In the genomic region with DNA sequence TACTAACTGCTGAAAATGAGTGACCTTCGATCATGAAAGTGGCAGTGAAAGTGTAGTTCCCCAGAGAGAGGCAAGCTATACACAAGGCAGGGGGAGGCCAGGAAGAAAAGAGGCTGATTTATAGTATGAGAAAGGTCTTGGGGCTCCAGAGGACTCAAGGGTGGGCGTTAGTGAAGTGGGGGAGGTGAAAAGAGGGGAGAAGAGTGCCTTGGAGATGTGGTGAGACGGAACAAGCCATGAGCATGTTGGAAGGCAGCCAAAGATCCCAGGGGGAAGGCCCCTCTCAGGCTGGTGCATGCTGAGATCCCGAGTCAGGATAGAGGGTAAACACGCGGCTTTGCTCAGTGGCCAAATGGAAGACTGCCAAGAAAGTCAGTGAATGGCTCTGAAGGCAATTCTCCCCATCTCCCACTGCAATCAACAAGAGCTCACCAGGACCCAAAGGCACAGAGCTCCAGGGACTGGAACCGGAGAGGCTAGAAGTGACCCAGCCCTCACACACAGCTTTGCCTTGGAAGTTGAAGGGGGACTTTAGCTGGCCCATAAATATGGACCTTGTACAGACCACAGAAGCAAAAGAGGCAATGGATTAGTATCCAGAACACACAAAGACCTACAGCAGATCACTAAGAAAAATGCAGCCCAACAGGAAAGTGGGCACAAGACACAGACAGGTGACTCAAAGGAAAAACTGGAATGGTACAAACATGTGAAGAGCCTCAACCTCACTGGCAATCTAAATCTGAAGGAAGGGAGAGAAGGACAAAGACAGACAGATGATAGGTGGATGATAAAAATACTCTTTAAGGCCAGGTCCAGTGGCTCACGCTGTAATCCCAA, we compare ENCODE assay signal across 9 cellular contexts. TPM values are rescaled to one million over a fixed set of nuclear protein-coding genes. Genes with fewer than 3 reads are reported as not detected.
DNase-seq lines count a peak whose midpoint lies in the region; ATAC-seq, FAIRE-seq and TF ChIP-seq lines count a peak whose summit lies in the region.
"Had no signal": no experiment of that assay in that cellular context is flagged by ENCODE, and none has a peak within 500 bp of the region (broad histone marks: within the 10 kb centered on the region; RNA-seq: fewer than 3 reads in every experiment).

No MANE protein-coding gene starts in this region.

- intact Hi-C loops in posterior cingulate gyrus (cut with DNase I) = no loop called here

- no peaks in the 10 kb centered on the region for H4K20me1 ChIP-seq in astrocyte (ENCODE audit: insufficient read depth, low read length)

- H3K4me1 Mint-ChIP-seq in astrocyte (ENCODE audit: low read depth, unreplicated experiment) = peaks cover 50% of the 10 kb centered on the region

- H2AFZ ChIP-seq in astrocyte (ENCODE audit: low read depth, low read length) = peak overlapping the region; percentile 38

- FAIRE-seq in astrocyte (lab: Jason Lieb, UNC) = no peak

- WGBS in lung, 2 donors = 36 to 66% methylated on average over 8 of the region's 8 CpGs

- H3K36me3 Mint-ChIP-seq in astrocyte (ENCODE audit: low read depth, unreplicated experiment) = no peaks in the 10 kb centered on the region

- no peaks in the 10 kb centered on the region for H3K36me3 ChIP-seq in astrocyte (ENCODE audit: insufficient read depth, low read length)
- H3K36me3 ChIP-seq in lung (ENCODE audit: control insufficient read depth in 2 of 2, insufficient read depth in 2 of 2, low read length in 2 of 2) = no peaks in the 10 kb centered on the region

- H3K4me3 Mint-ChIP-seq in astrocyte (ENCODE audit: unreplicated experiment) = peak overlapping the region; percentile 51

- H3K27me3 ChIP-seq in astrocyte (ENCODE audit: insufficient read depth, low read length) = no peaks in the 10 kb centered on the region
- H3K27me3 ChIP-seq in lung (ENCODE audit: control insufficient read depth, insufficient read depth) = no peaks in the 10 kb centered on the region

- peak overlapping the region; percentile 79 for H3K27ac ChIP-seq in astrocyte (ENCODE audit: low read depth, low read length)
- H3K27ac ChIP-seq in lung (ENCODE audit: low read depth in 1 of 2, low read length in 1 of 2) = peak overlapping the region in 1 of 2 donors; percentile 42

- H3K4me2 ChIP-seq in astrocyte (ENCODE audit: low read length) = peak overlapping the region; percentile 47

- H3K9me3 Mint-ChIP-seq in astrocyte (ENCODE audit: unreplicated experiment) = peaks cover 2% of the 10 kb centered on the region

- no peak for ATAC-seq in lung (ENCODE audit: insufficient read depth, low FRiP score)

- no peak overlapping the region for H3K4me3 ChIP-seq in astrocyte (ENCODE audit: insufficient read depth, low read depth, low read length)
- no peak overlapping the region for H3K4me3 ChIP-seq in lung

- H3K27ac Mint-ChIP-seq in astrocyte (ENCODE audit: unreplicated experiment) = peak overlapping the region; percentile 94

- no peaks in the 10 kb centered on the region for H3K9me3 ChIP-seq in astrocyte (ENCODE audit: insufficient read depth, low read depth, low read length)
- H3K9me3 ChIP-seq in lung (ENCODE audit: control insufficient read depth in 2 of 2, insufficient read depth in 1 of 2, low read length in 1 of 2) = peaks cover 0 to 4% of the 10 kb centered on the region in 2 donors

- H3K4me1 ChIP-seq in astrocyte (ENCODE audit: insufficient read depth, low read length) = peaks cover 33% of the 10 kb centered on the region
- H3K4me1 ChIP-seq in lung (ENCODE audit: control insufficient read depth in 2 of 2, insufficient read depth in 2 of 2, low read length in 2 of 2) = peaks cover 2 to 15% of the 10 kb centered on the region in 2 donors

- no peak for TF ChIP-seq CTCF in astrocyte (IDR thresholded peaks at IDR 0.05; ENCODE audit: insufficient read depth, low read depth, low read length)
- TF ChIP-seq CTCF in lung (IDR thresholded peaks at IDR 0.05; ENCODE audit: control extremely low read depth, extremely low read depth) = no peak

- peak; percentile 77 for DNase-seq in Caki2 (ENCODE audit: low read depth)
- peak; percentile 91 for DNase-seq in NCI-H2029 (lab: John Stamatoyannopoulos, UW)
- DNase-seq in astrocyte (ENCODE audit: low read depth) = peak; percentile 80
- peak; percentile 58 for DNase-seq in lung (ENCODE audit: low spot score)
- no peak for DNase-seq in stimulated activated CD4-positive, alpha-beta T cell treated with anti-CD3 and anti-CD28 coated beads, Interleukin-2, amount 100 ng/mL, for 48 hours
- no peak for DNase-seq in NOMO-1 treated with dmso at 0.1 percent for 144 hours (lab: John Stamatoyannopoulos, UW; ENCODE audit: unreplicated experiment)
- no peak for DNase-seq in GM19238 (ENCODE audit: insufficient read length, low spot score)
- no peak for DNase-seq in posterior cingulate gyrus
- DNase-seq: T1000 had no signal

- no peaks in the 10 kb centered on the region for H3K79me2 ChIP-seq in astrocyte (ENCODE audit: insufficient read depth, low read length)

- H3K9ac ChIP-seq in astrocyte (ENCODE audit: low read length) = peak overlapping the region; percentile 34

- H3K27me3 Mint-ChIP-seq in astrocyte (ENCODE audit: low read depth, unreplicated experiment) = no peaks in the 10 kb centered on the region

- in situ Hi-C loops in Caki2 (cut with HindIII; ENCODE audit: low pct_unique_long_range_greater_than_20kb, low sequenced_read_pairs) = no loop called here

RNA-seq across cellular contexts. Expression of gene HSF2BP, which starts 49.6 kb away (rescaled TPM):
- total RNA-seq in Caki2 (2014; rRNA removed; shearing (Covaris generic); ENCODE audit: low replicate concordance) = 1.7 and 12.9 TPM in 2 replicates
- 3.2 TPM in 2 replicates for total RNA-seq in astrocyte
- total RNA-seq in lung = under 1 TPM; 0.60 to 0.71 TPM
- polyA plus RNA-seq in lung = under 1 TPM; 0.46 to 0.55 TPM

RNA-seq across cellular contexts. Expression of gene RRP1B, which starts 49.6 kb away (rescaled TPM):
- 23.5 and 28.8 TPM in 2 replicates for total RNA-seq in Caki2 (2014; rRNA removed; shearing (Covaris generic); ENCODE audit: low replicate concordance)
- total RNA-seq in astrocyte = 31.7 and 34.0 TPM in 2 replicates
- total RNA-seq in lung = 10 to 100 TPM; 14.6 to 18.1 TPM
- polyA plus RNA-seq in lung = 10 to 100 TPM in 1 of 2 donors, 1 to 10 TPM in 1; 6.4 to 10.8 TPM

Comparison
In these comparisons a context has a peak if more than half of its experiments do, and no peak if none do; other contexts are left out.
1. DNase-seq: peak in Caki2 (single experiment), NCI-H2029 (single experiment), astrocyte (single experiment) and lung (single experiment); none in stimulated activated CD4-positive, alpha-beta T cell treated with anti-CD3 and anti-CD28 coated beads, Interleukin-2, amount 100 ng/mL, for 48 hours (0 of 2), NOMO-1 treated with dmso at 0.1 percent for 144 hours (single experiment), GM19238 (single experiment) and posterior cingulate gyrus (0 of 10).